In genomic region chr2:224901121-224901676, GRCh38 we compare ENCODE assay signal across 14 cellular contexts.
DNase-seq lines count a peak whose midpoint lies in the region; ATAC-seq, FAIRE-seq and TF ChIP-seq lines count a peak whose summit lies in the region.
"Had no signal": no experiment of that assay in that cellular context is flagged by ENCODE, and none has a peak within 500 bp of the region (broad histone marks: within the 10 kb centered on the region; RNA-seq: fewer than 3 reads in every experiment).

No MANE protein-coding gene starts in this region.

- peak overlapping the region; percentile 72 for H3K27ac Mint-ChIP-seq in activated CD8-positive, alpha-beta T cell treated with anti-CD3 and anti-CD28 coated beads for 36 hours
- H3K27ac Mint-ChIP-seq in activated CD8-positive, alpha-beta T cell treated with anti-CD3 and anti-CD28 coated beads, Interleukin-2, amount 10 ng/mL, durations not matched to agents 7 days and 5 days, result no peak overlapping the region

- no peak for TF ChIP-seq CTCF in activated CD8-positive, alpha-beta T cell treated with anti-CD3 and anti-CD28 coated beads for 36 hours (IDR thresholded peaks at IDR 0.05)

- CTCF ChIA-PET in activated CD8-positive, alpha-beta T cell treated with anti-CD3 and anti-CD28 coated beads for 36 hours (lab: Charles Lee), result interaction anchor here (1.3 kb wide), 1 partner anchor 8 kb away, joined by 4 read pairs; no protein-coding TSS in a partner anchor
- CTCF ChIA-PET in activated CD8-positive, alpha-beta T cell treated with anti-CD3 and anti-CD28 coated beads, Interleukin-2, amount 10 ng/mL, durations not matched to agents 7 days and 5 days (lab: Charles Lee), result interaction anchor here (1.0 to 1.5 kb wide), 3 partner anchors 19 to 101 kb away, joined by 3 read pairs; no protein-coding TSS in a partner anchor

- H3K9me3 Mint-ChIP-seq in activated CD8-positive, alpha-beta T cell treated with anti-CD3 and anti-CD28 coated beads for 36 hours, result no peaks in the 10 kb centered on the region
- H3K9me3 Mint-ChIP-seq in activated CD8-positive, alpha-beta T cell treated with anti-CD3 and anti-CD28 coated beads, Interleukin-2, amount 10 ng/mL, durations not matched to agents 7 days and 5 days (ENCODE audit: insufficient read depth), result no peaks in the 10 kb centered on the region

- ATAC-seq in activated CD8-positive, alpha-beta T cell treated with anti-CD3 and anti-CD28 coated beads for 36 hours, result no peak
- ATAC-seq in activated CD8-positive, alpha-beta T cell treated with anti-CD3 and anti-CD28 coated beads, Interleukin-2, amount 10 ng/mL, durations not matched to agents 7 days and 5 days, result no peak
- ATAC-seq: gastrocnemius medialis had no signal

- H3K36me3 Mint-ChIP-seq in activated CD8-positive, alpha-beta T cell treated with anti-CD3 and anti-CD28 coated beads for 36 hours (ENCODE audit: low read depth), result peaks cover 45% of the 10 kb centered on the region
- peaks cover 60% of the 10 kb centered on the region for H3K36me3 Mint-ChIP-seq in activated CD8-positive, alpha-beta T cell treated with anti-CD3 and anti-CD28 coated beads, Interleukin-2, amount 10 ng/mL, durations not matched to agents 7 days and 5 days (ENCODE audit: low read depth)

- peaks cover 63% of the 10 kb centered on the region for H3K4me1 Mint-ChIP-seq in activated CD8-positive, alpha-beta T cell treated with anti-CD3 and anti-CD28 coated beads for 36 hours (ENCODE audit: low read depth)
- H3K4me1 Mint-ChIP-seq in activated CD8-positive, alpha-beta T cell treated with anti-CD3 and anti-CD28 coated beads, Interleukin-2, amount 10 ng/mL, durations not matched to agents 7 days and 5 days (ENCODE audit: low read depth), result peaks cover 53% of the 10 kb centered on the region

- no peak overlapping the region for H3K4me3 Mint-ChIP-seq in activated CD8-positive, alpha-beta T cell treated with anti-CD3 and anti-CD28 coated beads for 36 hours
- no peak overlapping the region for H3K4me3 Mint-ChIP-seq in activated CD8-positive, alpha-beta T cell treated with anti-CD3 and anti-CD28 coated beads, Interleukin-2, amount 10 ng/mL, durations not matched to agents 7 days and 5 days

- TF ChIP-seq POLR2A in H54 (IDR thresholded peaks at IDR 0.05; ENCODE audit: low read depth, low read length), result no peak

- H3K27me3 Mint-ChIP-seq in activated CD8-positive, alpha-beta T cell treated with anti-CD3 and anti-CD28 coated beads for 36 hours, result no peaks in the 10 kb centered on the region
- no peaks in the 10 kb centered on the region for H3K27me3 Mint-ChIP-seq in activated CD8-positive, alpha-beta T cell treated with anti-CD3 and anti-CD28 coated beads, Interleukin-2, amount 10 ng/mL, durations not matched to agents 7 days and 5 days (ENCODE audit: low read depth)

- POLR2A ChIA-PET in activated CD8-positive, alpha-beta T cell treated with anti-CD3 and anti-CD28 coated beads for 36 hours (lab: Charles Lee), result interaction anchor here (1.1 kb wide), 1 partner anchor 27 kb away, joined by 3 read pairs; no protein-coding TSS in a partner anchor
- POLR2A ChIA-PET in activated CD8-positive, alpha-beta T cell treated with anti-CD3 and anti-CD28 coated beads, Interleukin-2, amount 10 ng/mL, durations not matched to agents 7 days and 5 days (lab: Charles Lee), result no interaction called here

- FAIRE-seq in H54 (lab: Jason Lieb, UNC), result peak; percentile 6
- FAIRE-seq: GM19239 had no signal

- intact Hi-C loops in activated CD8-positive, alpha-beta T cell treated with anti-CD3 and anti-CD28 coated beads for 36 hours (cut with micrococcal nuclease), result no loop called here

- peak; percentile 24 for DNase-seq in activated CD8-positive, alpha-beta T cell treated with anti-CD3 and anti-CD28 coated beads for 36 hours
- no peak for DNase-seq in activated CD8-positive, alpha-beta T cell treated with anti-CD3 and anti-CD28 coated beads, Interleukin-2, amount 10 ng/mL, durations not matched to agents 7 days and 5 days
- no peak for DNase-seq in H54 (ENCODE audit: insufficient read length, low spot score)
- peak; percentile 22 for DNase-seq in NCI-H748 treated with DMSO at 0.1 percent for 48 hours (lab: John Stamatoyannopoulos, UW)
- peak; percentile 79 for DNase-seq in myocyte (ENCODE audit: low read depth)
- no peak for DNase-seq in NCI-H1694 (lab: John Stamatoyannopoulos, UW)
- no peak for DNase-seq in occipital lobe (lab: John Stamatoyannopoulos, UW)
- DNase-seq in HK-2 (ENCODE audit: unreplicated experiment), result no peak
- DNase-seq: activated CD8-positive, alpha-beta memory T cell treated with anti-CD3 and anti-CD28 coated beads, Interleukin-2, amount 50 U/mL, for 48 hours; gastrocnemius medialis; Kasumi-1; NCI-H2107; stimulated activated CD4-positive, alpha-beta T cell treated with anti-CD3 and anti-CD28 coated beads, Interleukin-2, amount 100 ng/mL, for 24 hours had no signal

Comparison
In these comparisons a context has a peak if more than half of its experiments do, and no peak if none do; other contexts are left out.
1. DNase-seq: peak in activated CD8-positive, alpha-beta T cell treated with anti-CD3 and anti-CD28 coated beads for 36 hours (single experiment), NCI-H748 treated with DMSO at 0.1 percent for 48 hours (single experiment) and myocyte (single experiment); none in activated CD8-positive, alpha-beta T cell treated with anti-CD3 and anti-CD28 coated beads, Interleukin-2, amount 10 ng/mL, durations not matched to agents 7 days and 5 days (single experiment), H54 (single experiment), NCI-H1694 (single experiment), occipital lobe (single experiment) and HK-2 (single experiment).